ENCODE assay signal across 11 cellular contexts in genomic region chr2:236337465-236338325, GRCh38.
"Had no signal": no experiment of that assay in that cellular context is flagged by ENCODE, and none has a peak within 500 bp of the region (broad histone marks: within the 10 kb centered on the region; RNA-seq: fewer than 3 reads in every experiment).

No MANE protein-coding gene starts in this region.

- H3K27ac ChIP-seq: body of pancreas, foreskin keratinocyte, thyroid gland had no signal

- H3K9me3 Mint-ChIP-seq: activated B cell treated with CpG ODN at 0.5 μM for 24 hours; activated CD4-positive, alpha-beta T cell treated with anti-CD3 and anti-CD28 coated beads, Interleukin-2, amount 10 ng/mL, durations not matched to agents 24 days and 14 days had no signal

- H3K4me1 ChIP-seq: body of pancreas, foreskin keratinocyte, thyroid gland had no signal

- H3K4me1 Mint-ChIP-seq: activated B cell treated with CpG ODN at 0.5 μM for 24 hours; activated CD4-positive, alpha-beta T cell treated with anti-CD3 and anti-CD28 coated beads, Interleukin-2, amount 10 ng/mL, durations not matched to agents 24 days and 14 days; T-helper 17 cell had no signal

- ATAC-seq: body of pancreas, foreskin keratinocyte, T-helper 17 cell had no signal

- H3K27me3 ChIP-seq: body of pancreas, foreskin keratinocyte, thyroid gland had no signal

- DNase-seq: activated B cell treated with CpG ODN at 0.5 μM for 24 hours; activated CD4-positive, alpha-beta T cell treated with anti-CD3 and anti-CD28 coated beads, Interleukin-2, amount 10 ng/mL, durations not matched to agents 24 days and 14 days; activated naive CD4-positive, alpha-beta T cell treated with anti-CD3 and anti-CD28 coated beads, Interleukin-2, amount 50 U/mL, for 16 hours; body of pancreas; foreskin keratinocyte; occipital lobe; Right ventricle myocardium superior; stimulated activated CD4-positive, alpha-beta T cell treated with anti-CD3 and anti-CD28 coated beads, Interleukin-4, amount 100 ng/mL, for 4 hours; T-helper 17 cell; thyroid gland had no signal

- H3K27me3 Mint-ChIP-seq: activated CD4-positive, alpha-beta T cell treated with anti-CD3 and anti-CD28 coated beads, Interleukin-2, amount 10 ng/mL, durations not matched to agents 24 days and 14 days had no signal

- H3K27ac Mint-ChIP-seq: activated B cell treated with CpG ODN at 0.5 μM for 24 hours; activated CD4-positive, alpha-beta T cell treated with anti-CD3 and anti-CD28 coated beads, Interleukin-2, amount 10 ng/mL, durations not matched to agents 24 days and 14 days; T-helper 17 cell had no signal

- H3K4me3 ChIP-seq: body of pancreas, thyroid gland had no signal

- H3K4me3 Mint-ChIP-seq: activated B cell treated with CpG ODN at 0.5 μM for 24 hours; activated CD4-positive, alpha-beta T cell treated with anti-CD3 and anti-CD28 coated beads, Interleukin-2, amount 10 ng/mL, durations not matched to agents 24 days and 14 days; T-helper 17 cell had no signal

- FAIRE-seq: endometrium had no signal

- H3K9me3 ChIP-seq: body of pancreas, thyroid gland had no signal
